10 cellular contexts compared by ENCODE assay signal in genomic region chrX:13083755-13084326, GRCh38. TPM values are rescaled to one million over a fixed set of nuclear protein-coding genes. Genes with fewer than 3 reads are reported as not detected.
A peak's percentile ranks its signal among the peaks of the same experiment; 100 is the strongest.
DNase-seq lines count a peak whose midpoint lies in the region; ATAC-seq, FAIRE-seq and TF ChIP-seq lines count a peak whose summit lies in the region.
"Not testable (repeated sequence)": the region's sequence is repeated elsewhere in the genome, so short reads cannot be mapped to it uniquely, and the experiment has no call there.
"Had no signal": no experiment of that assay in that cellular context is flagged by ENCODE, and none has a peak within 500 bp of the region (broad histone marks: within the 10 kb centered on the region; RNA-seq: fewer than 3 reads in every experiment).

No MANE protein-coding gene starts in this region.

- H3K4me3 Mint-ChIP-seq in CD8-positive, alpha-beta memory T cell = peak overlapping the region in 3 of 7 donors; percentile 30 to 65 (median 53)
- H3K4me3 Mint-ChIP-seq in activated CD4-positive, alpha-beta T cell treated with anti-CD3 and anti-CD28 coated beads, Interleukin-2, amount 10 ng/mL, durations not matched to agents 24 days and 14 days; stimulated activated naive B cell treated with anti-CD40 and anti-IgM and Interleukin-4, amounts not matched to agents 10 μg/mL and 1 μg/mL and 100 μg/mL, for 72 hours: not testable (repeated sequence)
- H3K4me3 Mint-ChIP-seq in activated T-helper 2 cell treated with anti-CD3 and anti-CD28 coated beads, Interferon-gamma antibody, Interleukin-2, Interleukin-4, amounts not matched to agents 10 μg/mL and 5 μg/mL and 100 μg/mL, durations not matched to agents 14 hours and 24 hours and 36 hours (ENCODE audit: low read depth) = peak overlapping the region; percentile 26
- peak overlapping the region in 2 of 10 donors; percentile 58 to 63 for H3K4me3 Mint-ChIP-seq in naive thymus-derived CD8-positive, alpha-beta T cell

- not testable (repeated sequence) for H3K36me3 Mint-ChIP-seq in CD8-positive, alpha-beta memory T cell; activated CD4-positive, alpha-beta T cell treated with anti-CD3 and anti-CD28 coated beads, Interleukin-2, amount 10 ng/mL, durations not matched to agents 24 days and 14 days (ENCODE audit: low read depth); activated T-helper 2 cell treated with anti-CD3 and anti-CD28 coated beads, Interferon-gamma antibody, Interleukin-2, Interleukin-4, amounts not matched to agents 10 μg/mL and 5 μg/mL and 100 μg/mL, durations not matched to agents 14 hours and 24 hours and 36 hours (ENCODE audit: low read depth); naive thymus-derived CD8-positive, alpha-beta T cell; stimulated activated naive B cell treated with anti-CD40 and anti-IgM and Interleukin-4, amounts not matched to agents 10 μg/mL and 1 μg/mL and 100 μg/mL, for 72 hours

- ATAC-seq in GM18505 (IDR thresholded peaks at IDR 0.05; ENCODE audit: unreplicated experiment); GM12878; naive thymus-derived CD8-positive, alpha-beta T cell; stimulated activated naive B cell treated with anti-CD40 and anti-IgM and Interleukin-4, amounts not matched to agents 10 μg/mL and 1 μg/mL and 100 μg/mL, for 72 hours (replicated peaks): not testable (repeated sequence)

- TF ChIP-seq EP300 in GM12878 (IDR thresholded peaks at IDR 0.05; ENCODE audit: borderline replicate concordance in 1 of 2, control insufficient read depth in 1 of 2, low read depth in 2 of 2, low read length in 2 of 2) = not testable (repeated sequence)

- H2AFZ ChIP-seq in OCI-LY3 (ENCODE audit: low read depth, low read length); GM12878 (ENCODE audit: control insufficient read depth, low read depth, low read length): not testable (repeated sequence)

- not testable (repeated sequence) for H4K20me1 ChIP-seq in OCI-LY3 (ENCODE audit: insufficient read depth, low read length); GM12878 (ENCODE audit: control insufficient read depth, insufficient read depth)

- not testable (repeated sequence) for DNase-seq in CD8-positive, alpha-beta memory T cell; activated CD4-positive, alpha-beta T cell treated with anti-CD3 and anti-CD28 coated beads, Interleukin-2, amount 10 ng/mL, durations not matched to agents 24 days and 14 days; activated T-helper 2 cell treated with anti-CD3 and anti-CD28 coated beads, Interferon-gamma antibody, Interleukin-2, Interleukin-4, amounts not matched to agents 10 μg/mL and 5 μg/mL and 100 μg/mL, durations not matched to agents 14 hours and 24 hours and 36 hours (ENCODE audit: low spot score); GM12878 (ENCODE audit: low read depth, low spot score); naive thymus-derived CD8-positive, alpha-beta T cell; stimulated activated naive B cell treated with anti-CD40 and anti-IgM and Interleukin-4, amounts not matched to agents 10 μg/mL and 1 μg/mL and 100 μg/mL, for 72 hours

- H3K27me3 ChIP-seq in CD8-positive, alpha-beta memory T cell (ENCODE audit: insufficient read depth, low read length, poor library complexity, severe bottlenecking); OCI-LY3 (ENCODE audit: low read depth, low read length); GM12878 (replicated peaks in 1 of 2; ENCODE audit: control insufficient read depth in 2 of 2, insufficient read depth in 2 of 2, low read length in 1 of 2): not testable (repeated sequence)

- RAD21 ChIA-PET in GM12878 (lab: Charles Lee; ENCODE audit: unreplicated experiment) = interaction anchor here (1.9 to 23.1 kb wide), 7 partner anchors 8 to 585 kb away, joined by 5 to 689 read pairs (median 100); partner anchors contain the start of gene TMSB4X

- H3K79me2 ChIP-seq in OCI-LY3 (ENCODE audit: low read length); GM12878 (ENCODE audit: control insufficient read depth, insufficient read depth, low read length): not testable (repeated sequence)

- H3K4me1 ChIP-seq in CD8-positive, alpha-beta memory T cell (ENCODE audit: insufficient read depth, low read length) = peaks cover 95% of the 10 kb centered on the region
- H3K4me1 ChIP-seq in OCI-LY3 (ENCODE audit: low read length) = peaks cover 96% of the 10 kb centered on the region
- peaks cover 86% of the 10 kb centered on the region for H3K4me1 ChIP-seq in GM12878 (ENCODE audit: control insufficient read depth, insufficient read depth, low read length)

- CTCF ChIA-PET in CD8-positive, alpha-beta memory T cell (lab: Charles Lee) = interaction anchor here (0.9 to 9.8 kb wide), 4 partner anchors 10 to 404 kb away, joined by 3 to 196 read pairs (median 18); partner anchors contain the start of gene TMSB4X
- CTCF ChIA-PET in GM12878 (lab: Yijun Ruan, JAX) = interaction anchor here (1.0 to 12.2 kb wide), 4 partner anchors 8 to 136 kb away, joined by 3 to 312 read pairs (median 22); no protein-coding TSS in a partner anchor

- not testable (repeated sequence) for H3K36me3 ChIP-seq in CD8-positive, alpha-beta memory T cell (ENCODE audit: insufficient read depth, low read length); OCI-LY3 (replicated peaks; ENCODE audit: low read depth, low read length); GM12878 (ENCODE audit: control insufficient read depth in 2 of 2, insufficient read depth in 2 of 2, low read length in 1 of 2)

- H3K27me3 Mint-ChIP-seq in CD8-positive, alpha-beta memory T cell = peaks cover 0 to 25% of the 10 kb centered on the region in 2 donors
- not testable (repeated sequence) for H3K27me3 Mint-ChIP-seq in activated CD4-positive, alpha-beta T cell treated with anti-CD3 and anti-CD28 coated beads, Interleukin-2, amount 10 ng/mL, durations not matched to agents 24 days and 14 days; activated T-helper 2 cell treated with anti-CD3 and anti-CD28 coated beads, Interferon-gamma antibody, Interleukin-2, Interleukin-4, amounts not matched to agents 10 μg/mL and 5 μg/mL and 100 μg/mL, durations not matched to agents 14 hours and 24 hours and 36 hours (ENCODE audit: low read depth); naive thymus-derived CD8-positive, alpha-beta T cell; stimulated activated naive B cell treated with anti-CD40 and anti-IgM and Interleukin-4, amounts not matched to agents 10 μg/mL and 1 μg/mL and 100 μg/mL, for 72 hours

- not testable (repeated sequence) for H3K9me3 ChIP-seq in CD8-positive, alpha-beta memory T cell (ENCODE audit: low read length); OCI-LY3 (ENCODE audit: insufficient read depth, low read length); GM12878 (replicated peaks; ENCODE audit: control insufficient read depth, insufficient read depth, low read length)

- H3K9ac ChIP-seq in OCI-LY3 (ENCODE audit: low read length); GM12878 (ENCODE audit: control insufficient read depth, insufficient read depth, low read length): not testable (repeated sequence)

- not testable (repeated sequence) for BruUV-seq in GM12878 (replicated peaks; lab: Mats Ljungman, UMichigan)

- not testable (repeated sequence) for H3K4me3 ChIP-seq in CD8-positive, alpha-beta memory T cell (ENCODE audit: low read length); OCI-LY3 (ENCODE audit: low read length); GM12878

- H3K9me3 Mint-ChIP-seq in CD8-positive, alpha-beta memory T cell; activated CD4-positive, alpha-beta T cell treated with anti-CD3 and anti-CD28 coated beads, Interleukin-2, amount 10 ng/mL, durations not matched to agents 24 days and 14 days; activated T-helper 2 cell treated with anti-CD3 and anti-CD28 coated beads, Interferon-gamma antibody, Interleukin-2, Interleukin-4, amounts not matched to agents 10 μg/mL and 5 μg/mL and 100 μg/mL, durations not matched to agents 14 hours and 24 hours and 36 hours; naive thymus-derived CD8-positive, alpha-beta T cell; stimulated activated naive B cell treated with anti-CD40 and anti-IgM and Interleukin-4, amounts not matched to agents 10 μg/mL and 1 μg/mL and 100 μg/mL, for 72 hours: not testable (repeated sequence)

- H3K4me1 Mint-ChIP-seq in CD8-positive, alpha-beta memory T cell = peaks cover 84 to 97% (median 95%) of the 10 kb centered on the region in 3 donors
- peaks cover 70% of the 10 kb centered on the region for H3K4me1 Mint-ChIP-seq in activated CD4-positive, alpha-beta T cell treated with anti-CD3 and anti-CD28 coated beads, Interleukin-2, amount 10 ng/mL, durations not matched to agents 24 days and 14 days
- peaks cover 80% of the 10 kb centered on the region for H3K4me1 Mint-ChIP-seq in activated T-helper 2 cell treated with anti-CD3 and anti-CD28 coated beads, Interferon-gamma antibody, Interleukin-2, Interleukin-4, amounts not matched to agents 10 μg/mL and 5 μg/mL and 100 μg/mL, durations not matched to agents 14 hours and 24 hours and 36 hours (ENCODE audit: low read depth)
- peaks cover 21 to 92% (median 82%) of the 10 kb centered on the region in 4 donors for H3K4me1 Mint-ChIP-seq in naive thymus-derived CD8-positive, alpha-beta T cell
- peaks cover 46 to 89% of the 10 kb centered on the region in 2 donors for H3K4me1 Mint-ChIP-seq in stimulated activated naive B cell treated with anti-CD40 and anti-IgM and Interleukin-4, amounts not matched to agents 10 μg/mL and 1 μg/mL and 100 μg/mL, for 72 hours

- not testable (repeated sequence) for FAIRE-seq in GM12878 (lab: Jason Lieb, UNC)

- TF ChIP-seq POLR2A in GM18505 (IDR thresholded peaks at IDR 0.05; ENCODE audit: borderline replicate concordance, extremely low read depth, insufficient read depth, insufficient read length) = peak; percentile 47
- TF ChIP-seq POLR2A in GM12878 (IDR thresholded peaks at IDR 0.05; ENCODE audit: low read depth, low read length) = not testable (repeated sequence)

- not testable (repeated sequence) for H3K4me2 ChIP-seq in OCI-LY3 (ENCODE audit: low read length); GM12878 (ENCODE audit: control insufficient read depth, insufficient read depth)

- 22% methylated on average over 9 of the region's 9 CpGs for WGBS in GM12878 (ENCODE audit: insufficient coverage, insufficient replicate concordance, low lambda C conversion rate, missing lambda C conversion rate)

- peak overlapping the region in 7 of 8 donors; percentile 71 to 98 (median 88) for H3K27ac Mint-ChIP-seq in CD8-positive, alpha-beta memory T cell
- peak overlapping the region; percentile 62 for H3K27ac Mint-ChIP-seq in activated CD4-positive, alpha-beta T cell treated with anti-CD3 and anti-CD28 coated beads, Interleukin-2, amount 10 ng/mL, durations not matched to agents 24 days and 14 days
- peak overlapping the region; percentile 77 for H3K27ac Mint-ChIP-seq in activated T-helper 2 cell treated with anti-CD3 and anti-CD28 coated beads, Interferon-gamma antibody, Interleukin-2, Interleukin-4, amounts not matched to agents 10 μg/mL and 5 μg/mL and 100 μg/mL, durations not matched to agents 14 hours and 24 hours and 36 hours
- H3K27ac Mint-ChIP-seq in naive thymus-derived CD8-positive, alpha-beta T cell = peak overlapping the region; percentile 51 to 100 (median 94)
- H3K27ac Mint-ChIP-seq in stimulated activated naive B cell treated with anti-CD40 and anti-IgM and Interleukin-4, amounts not matched to agents 10 μg/mL and 1 μg/mL and 100 μg/mL, for 72 hours = peak overlapping the region; percentile 57

- in situ Hi-C loops in GM12878 (cut with MboI) = not testable (repeated sequence)

- intact Hi-C loops in activated CD4-positive, alpha-beta T cell treated with anti-CD3 and anti-CD28 coated beads, Interleukin-2, amount 10 ng/mL, durations not matched to agents 24 days and 14 days (cut with micrococcal nuclease); activated T-helper 2 cell treated with anti-CD3 and anti-CD28 coated beads, Interferon-gamma antibody, Interleukin-2, Interleukin-4, amounts not matched to agents 10 μg/mL and 5 μg/mL and 100 μg/mL, durations not matched to agents 14 hours and 24 hours and 36 hours (cut with micrococcal nuclease): not testable (repeated sequence)
- intact Hi-C loops in GM12878 (cut with micrococcal nuclease; ENCODE audit: unreplicated experiment) = loop anchor here (5.0 to 10.0 kb wide), 3 partner anchors 219 to 1319 kb away; partner anchors contain the start of genes RAB9A and TLR7

- SMC1A ChIA-PET in GM12878 (lab: Charles Lee; ENCODE audit: uncharacterized antibody, unreplicated experiment) = interaction anchor here (0.8 to 27.7 kb wide), 14 partner anchors 8 to 174 kb away, joined by 3 to 847 read pairs (median 26); no protein-coding TSS in a partner anchor

- TF ChIP-seq RAD21 in GM12878 (IDR thresholded peaks at IDR 0.05; ENCODE audit: insufficient read depth, low read depth, low read length) = not testable (repeated sequence)

- POLR2A ChIA-PET in CD8-positive, alpha-beta memory T cell (lab: Charles Lee) = interaction anchor here (1.0 to 3.6 kb wide), 2 partner anchors 107 to 110 kb away, joined by 4 to 35 read pairs; partner anchors contain the start of gene TMSB4X
- POLR2A ChIA-PET in GM12878 (lab: Charles Lee) = interaction anchor here (0.9 to 17.3 kb wide), 9 partner anchors 8 to 1339 kb away, joined by 4 to 280 read pairs (median 14); no protein-coding TSS in a partner anchor
- POLR2A ChIA-PET in naive thymus-derived CD8-positive, alpha-beta T cell (lab: Charles Lee) = interaction anchor here (0.9 to 20.9 kb wide), 7 partner anchors 10 to 136 kb away, joined by 3 to 1055 read pairs (median 158); partner anchors contain the start of gene TMSB4X

- not testable (repeated sequence) for H3K27ac ChIP-seq in CD8-positive, alpha-beta memory T cell (ENCODE audit: low read depth, low read length)
- H3K27ac ChIP-seq in OCI-LY3 (ENCODE audit: low read length) = peak overlapping the region; percentile 89
- peak overlapping the region; percentile 100 for H3K27ac ChIP-seq in GM12878 (ENCODE audit: control insufficient read depth, insufficient read depth)

- not testable (repeated sequence) for TF ChIP-seq CTCF in OCI-LY3 (IDR thresholded peaks at IDR 0.05; ENCODE audit: low read depth, low read length); GM12878 (IDR thresholded peaks at IDR 0.05 in 2 of 3, conservative IDR thresholded peaks at IDR 0.05 in 1 of 3; ENCODE audit: control insufficient read depth in 2 of 3, extremely low read depth in 1 of 3, insufficient read depth in 1 of 3, low read depth in 3 of 3, low read length in 3 of 3)

RNA-seq across cellular contexts. Expression of gene FAM9C, which starts 39.4 kb away (rescaled TPM):
- not detected for total RNA-seq in CD8-positive, alpha-beta memory T cell
- polyA plus RNA-seq in CD8-positive, alpha-beta memory T cell = not detected
- not detected in 2 replicates for total RNA-seq in activated CD4-positive, alpha-beta T cell treated with anti-CD3 and anti-CD28 coated beads, Interleukin-2, amount 10 ng/mL, durations not matched to agents 24 days and 14 days
- not detected in 2 replicates for total RNA-seq in activated T-helper 2 cell treated with anti-CD3 and anti-CD28 coated beads, Interferon-gamma antibody, Interleukin-2, Interleukin-4, amounts not matched to agents 10 μg/mL and 5 μg/mL and 100 μg/mL, durations not matched to agents 14 hours and 24 hours and 36 hours
- 0.61 and 0.65 TPM in 2 replicates for total RNA-seq in GM12878 (2013; cell fraction: nucleolus; rRNA removed)
- total RNA-seq in GM12878 (2014; rRNA removed) = not detected in 2 replicates
- total RNA-seq in GM12878 (2014; rRNA removed; fragmentation: Illumina TruSeq; extraction: Trizol) = not detected in 2 replicates
- total RNA-seq in GM12878 (2021) = not detected in 2 replicates
- not detected for polyA plus RNA-seq in GM12878 (2011; ENCODE audit: low read depth)
- polyA plus RNA-seq in GM12878 (2011; rRNA removed) = 0.03 and 0.10 TPM in 2 replicates
- 0.01 TPM in 1 of 2 replicates, not detected in the other for polyA plus RNA-seq in GM12878 (2011; cell fraction: cytosol; rRNA removed)
- 0.07 and 0.10 TPM in 2 replicates for polyA plus RNA-seq in GM12878 (2011; cell fraction: nucleus; rRNA removed)
- 0.31 TPM in 1 of 2 replicates, not detected in the other for polyA plus RNA-seq in GM12878 (2012)
- polyA plus RNA-seq in GM12878 (2014; fragmentation: Illumina TruSeq; extraction: Trizol) = 0.01 and 0.11 TPM in 2 replicates
- polyA plus RNA-seq in GM12878 (2014; fragmentation: Nextera tagmentation; extraction: Ambion mirVana) = not detected
- 0.04 TPM in 1 of 2 replicates, not detected in the other for polyA plus RNA-seq in GM12878 (2014; rRNA removed)
- not detected for polyA plus RNA-seq in GM12878 (2016; fragmentation: Nextera tagmentation; extraction: Ambion mirVana)
- polyA minus RNA-seq in GM12878 (2011; rRNA and poly(A)+ RNA removed) = not detected in 2 replicates
- not detected in 2 replicates for polyA minus RNA-seq in GM12878 (2011; cell fraction: cytosol; rRNA and poly(A)+ RNA removed)
- polyA minus RNA-seq in GM12878 (2011; cell fraction: nucleus; rRNA and poly(A)+ RNA removed) = not detected in 2 replicates
- total RNA-seq in naive thymus-derived CD8-positive, alpha-beta T cell = not detected
- not detected for polyA plus RNA-seq in naive thymus-derived CD8-positive, alpha-beta T cell
- total RNA-seq: K562, M059J had no signal
- polyA plus RNA-seq: K562 had no signal
